In the genomic region with DNA sequence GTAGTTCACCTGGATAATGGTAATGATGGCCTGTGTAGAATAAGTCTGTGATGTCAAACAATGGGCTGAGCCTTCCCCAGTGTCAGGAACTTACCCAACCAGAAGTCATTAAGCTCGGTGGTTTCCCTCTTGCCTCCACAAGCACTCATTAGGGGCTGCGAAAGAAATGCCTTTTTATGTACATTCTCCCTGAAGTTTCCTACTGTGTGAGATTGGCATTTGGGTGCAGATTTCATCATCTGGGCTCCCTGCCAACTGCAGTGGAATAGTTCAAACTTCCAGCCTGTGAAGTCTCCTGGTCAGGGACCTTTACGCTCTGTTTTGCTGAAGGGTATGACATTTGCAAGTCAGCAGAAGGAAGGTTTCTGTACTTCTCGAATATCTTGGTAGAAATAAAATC, we compare ENCODE assay signal across 14 cellular contexts. TPM values are rescaled to one million over a fixed set of nuclear protein-coding genes. Genes with fewer than 3 reads are reported as not detected.
A peak's percentile ranks its signal among the peaks of the same experiment; 100 is the strongest.
DNase-seq lines count a peak whose midpoint lies in the region; ATAC-seq and TF ChIP-seq lines count a peak whose summit lies in the region.
"Had no signal": no experiment of that assay in that cellular context is flagged by ENCODE, and none has a peak within 500 bp of the region (broad histone marks: within the 10 kb centered on the region; RNA-seq: fewer than 3 reads in every experiment).

No MANE protein-coding gene starts in this region.

- H3K27me3 ChIP-seq in ascending aorta, result no peaks in the 10 kb centered on the region

- intact Hi-C loops in ascending aorta (cut with DNase I), result no loop called here

- no peaks in the 10 kb centered on the region for H3K36me3 ChIP-seq in ascending aorta
- H3K36me3 ChIP-seq: HAP-1 had no signal

- H3K27ac ChIP-seq in ascending aorta, result no peak overlapping the region

- peak; percentile 63 for ATAC-seq in esophagus mucosa
- ATAC-seq in GM18502 (IDR thresholded peaks at IDR 0.05; ENCODE audit: poor library complexity, unreplicated experiment), result no peak

- H3K4me1 ChIP-seq in ascending aorta, result no peaks in the 10 kb centered on the region
- H3K4me1 ChIP-seq: HAP-1 had no signal

- H3K4me3 ChIP-seq in ascending aorta, result no peak overlapping the region
- H3K4me3 ChIP-seq: HAP-1 had no signal

- no peak for TF ChIP-seq CTCF in ascending aorta (IDR thresholded peaks at IDR 0.05)

- no peaks in the 10 kb centered on the region for H3K9me3 ChIP-seq in ascending aorta
- H3K9me3 ChIP-seq: HAP-1 had no signal

- DNase-seq in DMS53 (lab: John Stamatoyannopoulos, UW) (peak; percentile 4), DMS53 treated with DMSO at 0.1 percent for 48 hours (lab: John Stamatoyannopoulos, UW; ENCODE audit: unreplicated experiment) (no peak), RPMI7951 (ENCODE audit: low read depth) (peak; percentile 9), retina (peak; percentile 14), ascending aorta (ENCODE audit: low spot score in 2 of 2) (no peak)
- DNase-seq in NK-92 treated with Interleukin-12 subunit alpha and Interleukin-12 subunit beta, amount 100 ng/mL, for 24 hours (lab: John Stamatoyannopoulos, UW), result no peak
- DNase-seq: 8988T; activated T-cell treated with anti-CD3 and anti-CD28 coated beads for 4 hours; CD4-positive, alpha-beta memory T cell; nucleus accumbens had no signal

RNA-seq across cellular contexts. Expression of a gene that starts 41.6 kb away (rescaled TPM):
- not detected in 2 replicates for total RNA-seq in RPMI7951 (2014; rRNA removed; shearing (Covaris generic))
- not detected for total RNA-seq in esophagus mucosa
- 0.75 TPM for total RNA-seq in ascending aorta
- total RNA-seq: CD4-positive, alpha-beta memory T cell; mesothelial cell of epicardium had no signal

Comparison
In these comparisons a context has a peak if more than half of its experiments do, and no peak if none do; other contexts are left out.
1. DNase-seq: peak in DMS53 (single experiment), RPMI7951 (single experiment) and retina (single experiment); none in DMS53 treated with DMSO at 0.1 percent for 48 hours (single experiment), ascending aorta (0 of 2) and NK-92 treated with Interleukin-12 subunit alpha and Interleukin-12 subunit beta, amount 100 ng/mL, for 24 hours (single experiment).